ENCODE assay signal across 11 cellular contexts in genomic region chr4:186765138-186765537, GRCh38. TPM values are rescaled to one million over a fixed set of nuclear protein-coding genes. Genes with fewer than 3 reads are reported as not detected.
A peak's percentile ranks its signal among the peaks of the same experiment; 100 is the strongest.
DNase-seq lines count a peak whose midpoint lies in the region; ATAC-seq and TF ChIP-seq lines count a peak whose summit lies in the region.
"Had no signal": no experiment of that assay in that cellular context is flagged by ENCODE, and none has a peak within 500 bp of the region (broad histone marks: within the 10 kb centered on the region; RNA-seq: fewer than 3 reads in every experiment).

No MANE protein-coding gene starts in this region.

- TF ChIP-seq CTCF in cardiac fibroblast (IDR thresholded peaks at IDR 0.05; ENCODE audit: low read depth, low read length) = no peak
- TF ChIP-seq CTCF in left lung (IDR thresholded peaks at IDR 0.05) = no peak

- H3K4me3 Mint-ChIP-seq in activated T-cell treated with anti-CD3 and anti-CD28 coated beads, Interleukin-2, amount 50 U/mL, for 72 hours = no peak overlapping the region

- ATAC-seq in activated T-cell treated with anti-CD3 and anti-CD28 coated beads, Interleukin-2, amount 50 U/mL, for 72 hours (replicated peaks in 1 of 2) = no peak
- no peak for ATAC-seq in left lung
- ATAC-seq: psoas muscle had no signal

- peak overlapping the region; percentile 73 to 77 for H3K27ac ChIP-seq in mucosa of rectum (ENCODE audit: low read depth in 2 of 2, low read length in 2 of 2)
- H3K27ac ChIP-seq in left lung = no peak overlapping the region
- H3K27ac ChIP-seq: psoas muscle had no signal

- no peaks in the 10 kb centered on the region for H3K27me3 ChIP-seq in MG63
- H3K27me3 ChIP-seq in mucosa of rectum (ENCODE audit: control insufficient read depth in 2 of 2, insufficient read depth in 2 of 2, low read length in 2 of 2) = no peaks in the 10 kb centered on the region
- no peaks in the 10 kb centered on the region for H3K27me3 ChIP-seq in left lung

- H3K9me3 ChIP-seq in MG63 (no peaks in the 10 kb centered on the region), mucosa of rectum (ENCODE audit: control insufficient read depth in 2 of 2, low read length in 2 of 2) (no peaks in the 10 kb centered on the region), left lung (peaks cover 0 to 2% of the 10 kb centered on the region in 2 donors)
- H3K9me3 ChIP-seq: psoas muscle had no signal

- H3K36me3 Mint-ChIP-seq in activated T-cell treated with anti-CD3 and anti-CD28 coated beads, Interleukin-2, amount 50 U/mL, for 72 hours (ENCODE audit: insufficient read depth in 2 of 2) = no peaks in the 10 kb centered on the region

- DNase-seq in Daoy (ENCODE audit: low read depth) (peak; percentile 67), MG63 (peak; percentile 87), cardiac fibroblast (ENCODE audit: low read depth in 2 of 2) (peak; percentile 31 to 33), dedifferentiated amniotic fluid mesenchymal stem cell (ENCODE audit: extremely low spot score) (no peak), left lung (no peak)
- no peak for DNase-seq in activated T-cell treated with anti-CD3 and anti-CD28 coated beads, Interleukin-2, amount 50 U/mL, for 72 hours
- DNase-seq in stimulated activated CD8-positive, alpha-beta memory T cell treated with anti-CD3 and anti-CD28 coated beads, Interleukin-4, amount 100 ng/mL, for 48 hours = no peak
- DNase-seq: activated CD8-positive, alpha-beta memory T cell treated with anti-CD3 and anti-CD28 coated beads, Interleukin-2, amount 50 U/mL, for 48 hours; NCI-H1048 had no signal

- H3K9ac ChIP-seq in mucosa of rectum (ENCODE audit: low read depth in 1 of 2, low read length in 2 of 2) = no peak overlapping the region

- intact Hi-C loops in left lung (cut with DNase I) = no loop called here

- H3K9me3 Mint-ChIP-seq in activated T-cell treated with anti-CD3 and anti-CD28 coated beads, Interleukin-2, amount 50 U/mL, for 72 hours = peaks cover 0 to 6% of the 10 kb centered on the region in 2 donors

- H3K4me3 ChIP-seq in MG63 (peak overlapping the region; percentile 9), cardiac fibroblast (replicated peaks in 1 of 2; ENCODE audit: low read depth in 2 of 2, low read length in 2 of 2) (no peak overlapping the region), mucosa of rectum (ENCODE audit: low read length in 2 of 2) (peak overlapping the region; percentile 40 to 49), left lung (no peak overlapping the region)
- H3K4me3 ChIP-seq: psoas muscle had no signal

- H3K27ac Mint-ChIP-seq in activated T-cell treated with anti-CD3 and anti-CD28 coated beads, Interleukin-2, amount 50 U/mL, for 72 hours = no peak overlapping the region

- H3K4me1 ChIP-seq in mucosa of rectum (ENCODE audit: control insufficient read depth in 2 of 2, insufficient read depth in 2 of 2, low read length in 2 of 2) (peaks cover 8 to 20% of the 10 kb centered on the region in 2 donors), left lung (no peaks in the 10 kb centered on the region)
- H3K4me1 ChIP-seq: psoas muscle had no signal

- H3K36me3 ChIP-seq in MG63 (no peaks in the 10 kb centered on the region), mucosa of rectum (ENCODE audit: control insufficient read depth in 2 of 2, insufficient read depth in 2 of 2, low read length in 2 of 2) (no peaks in the 10 kb centered on the region), left lung (no peaks in the 10 kb centered on the region)

- no peaks in the 10 kb centered on the region for H3K27me3 Mint-ChIP-seq in activated T-cell treated with anti-CD3 and anti-CD28 coated beads, Interleukin-2, amount 50 U/mL, for 72 hours (ENCODE audit: low read depth)

- H3K4me1 Mint-ChIP-seq in activated T-cell treated with anti-CD3 and anti-CD28 coated beads, Interleukin-2, amount 50 U/mL, for 72 hours (ENCODE audit: low read depth) = no peaks in the 10 kb centered on the region

RNA-seq across cellular contexts. Expression of gene FAT1, which starts 41.5 kb away (rescaled TPM):
- 38.6 and 50.2 TPM in 2 replicates for total RNA-seq in Daoy (2014; rRNA removed; shearing (Covaris generic))
- total RNA-seq in MG63 (2014; rRNA removed; shearing (Covaris generic); ENCODE audit: low replicate concordance) = 6.4 and 10.6 TPM in 2 replicates
- under 1 TPM; 0.07 to 0.36 TPM for total RNA-seq in activated T-cell treated with anti-CD3 and anti-CD28 coated beads, Interleukin-2, amount 50 U/mL, for 72 hours
- total RNA-seq in left lung = 100 to 1,000 TPM in 1 of 2 donors, 10 to 100 TPM in 1; 70.3 to 131 TPM

Comparison
In these comparisons a context has a peak if more than half of its experiments do, and no peak if none do; other contexts are left out.
1. DNase-seq: peak in Daoy (single experiment), MG63 (single experiment) and cardiac fibroblast (2 of 2); none in activated T-cell treated with anti-CD3 and anti-CD28 coated beads, Interleukin-2, amount 50 U/mL, for 72 hours (0 of 2), dedifferentiated amniotic fluid mesenchymal stem cell (single experiment), stimulated activated CD8-positive, alpha-beta memory T cell treated with anti-CD3 and anti-CD28 coated beads, Interleukin-4, amount 100 ng/mL, for 48 hours (single experiment) and left lung (0 of 2).
2. H3K4me3 ChIP-seq: peak in MG63 (single experiment) and mucosa of rectum (2 of 2); none in cardiac fibroblast (0 of 2) and left lung (0 of 2).
3. H3K27ac ChIP-seq: peak in mucosa of rectum (2 of 2); none in left lung (0 of 2).